ENCODE assay signal across 11 cellular contexts in the genomic region with DNA sequence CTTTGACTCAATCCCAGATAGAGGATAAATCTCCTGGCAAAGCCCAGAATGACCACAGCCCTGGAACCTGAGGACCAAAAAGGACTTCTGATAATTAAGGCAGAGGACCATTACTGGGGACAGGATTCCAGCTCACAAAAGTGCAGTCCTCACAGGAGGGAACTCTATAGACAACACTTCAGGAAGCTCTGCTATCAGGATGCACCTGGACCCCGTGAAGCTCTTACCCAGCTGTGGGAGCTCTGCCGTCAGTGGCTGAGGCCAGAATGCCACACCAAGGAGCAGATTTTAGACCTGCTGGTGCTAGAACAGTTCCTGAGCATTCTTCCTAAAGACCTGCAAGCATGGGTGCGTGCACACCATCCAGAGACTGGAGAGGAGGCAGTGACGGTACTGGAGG. TPM values are rescaled to one million over a fixed set of nuclear protein-coding genes. Genes with fewer than 3 reads are reported as not detected.
A peak's percentile ranks its signal among the peaks of the same experiment; 100 is the strongest.
DNase-seq lines count a peak whose midpoint lies in the region; ATAC-seq and TF ChIP-seq lines count a peak whose summit lies in the region.
"Had no signal": no experiment of that assay in that cellular context is flagged by ENCODE, and none has a peak within 500 bp of the region (broad histone marks: within the 10 kb centered on the region; RNA-seq: fewer than 3 reads in every experiment).

No MANE protein-coding gene starts in this region.

- no peak overlapping the region for H2AFZ ChIP-seq in KMS-11 (ENCODE audit: low read depth)
- no peak overlapping the region for H2AFZ ChIP-seq in neuron (ENCODE audit: low read depth, low read length)

- no peak overlapping the region for H3K27ac ChIP-seq in KMS-11

- H3K4me3 Mint-ChIP-seq in central memory CD8-positive, alpha-beta T cell, result peak overlapping the region; percentile 88

- peak overlapping the region; percentile 46; the same call in 1 of the 2 replicates for H3K4me2 ChIP-seq in KMS-11

- H3K27me3 ChIP-seq in GM06990 (replicated peaks; ENCODE audit: control insufficient read depth, insufficient read depth, low read length) (no peaks in the 10 kb centered on the region), KMS-11 (ENCODE audit: insufficient read depth, low read depth) (no peaks in the 10 kb centered on the region), neuron (ENCODE audit: insufficient read depth, low read length) (no peaks in the 10 kb centered on the region)
- H3K27me3 ChIP-seq: tibial artery had no signal

- peaks cover 45% of the 10 kb centered on the region for H3K4me1 Mint-ChIP-seq in central memory CD8-positive, alpha-beta T cell

- no peaks in the 10 kb centered on the region for H3K9me3 Mint-ChIP-seq in central memory CD8-positive, alpha-beta T cell

- H3K4me3 ChIP-seq in GM06990 (replicated peaks; ENCODE audit: low read depth, low read length) (peak overlapping the region; percentile 92; the same call in 1 of the 2 replicates), KMS-11 (IDR thresholded peaks at IDR 0.05; ENCODE audit: insufficient read depth, low read depth, low read length) (no peak overlapping the region), neuron (ENCODE audit: low read length) (peak overlapping the region; percentile 97)

- no peaks in the 10 kb centered on the region for H3K79me2 ChIP-seq in KMS-11 (ENCODE audit: insufficient read depth, low read depth)

- no peak for DNase-seq in GM06990 (ENCODE audit: extremely low read depth, insufficient read length)
- no peak for DNase-seq in central memory CD8-positive, alpha-beta T cell (ENCODE audit: low spot score in 2 of 2)
- DNase-seq in NCI-H2081 treated with DMSO at 0.1 percent for 48 hours (lab: John Stamatoyannopoulos, UW), result no peak
- no peak for DNase-seq in omental fat pad (ENCODE audit: low spot score)
- DNase-seq in 8988T, result no peak
- DNase-seq: activated effector memory CD4-positive, alpha-beta T cell treated with Interleukin-2 at 50 U/mL for 16 hours; NCI-H146; tibial artery had no signal

- H3K36me3 Mint-ChIP-seq in central memory CD8-positive, alpha-beta T cell (ENCODE audit: insufficient read depth), result peaks cover 40% of the 10 kb centered on the region

- no peaks in the 10 kb centered on the region for H3K27me3 Mint-ChIP-seq in central memory CD8-positive, alpha-beta T cell

- TF ChIP-seq CTCF in GM06990 (IDR thresholded peaks at IDR 0.05; ENCODE audit: insufficient read depth, low read length, poor library complexity, severe bottlenecking) (no peak), KMS-11 (conservative IDR thresholded peaks at IDR 0.05; ENCODE audit: low read depth, low read length) (no peak), omental fat pad (IDR thresholded peaks at IDR 0.05) (no peak)

- H3K27ac Mint-ChIP-seq in central memory CD8-positive, alpha-beta T cell (ENCODE audit: low read depth), result peak overlapping the region; percentile 91

- H3K4me1 ChIP-seq in KMS-11 (ENCODE audit: low read depth, poor library complexity, severe bottlenecking), result peaks cover 12% of the 10 kb centered on the region
- peaks cover 21% of the 10 kb centered on the region for H3K4me1 ChIP-seq in neuron (ENCODE audit: insufficient read depth, low read length)

- peak; percentile 5 for ATAC-seq in central memory CD8-positive, alpha-beta T cell (replicated peaks; ENCODE audit: extremely low read depth, poor library complexity, severe bottlenecking)
- ATAC-seq in GM19395 (IDR thresholded peaks at IDR 0.05; ENCODE audit: unreplicated experiment) (no peak), omental fat pad (ENCODE audit: low FRiP score) (no peak)

- no peaks in the 10 kb centered on the region for H3K9me3 ChIP-seq in neuron (ENCODE audit: low read length)
- H3K9me3 ChIP-seq: tibial artery had no signal

- no peak overlapping the region for H3K9ac ChIP-seq in KMS-11

- H3K36me3 ChIP-seq in GM06990 (ENCODE audit: control insufficient read depth, insufficient read depth, low read length) (peaks cover 3% of the 10 kb centered on the region), KMS-11 (ENCODE audit: insufficient read depth) (peaks cover 4% of the 10 kb centered on the region; the same call in 1 of the 2 replicates), neuron (ENCODE audit: insufficient read depth, low read length) (peaks cover 65% of the 10 kb centered on the region)

- no peaks in the 10 kb centered on the region for H4K20me1 ChIP-seq in KMS-11 (ENCODE audit: insufficient read depth)

RNA-seq across cellular contexts. Expression of a gene that starts 1.0 kb away (rescaled TPM):
- total RNA-seq in omental fat pad, result 1 to 10 TPM; 2.8 to 6.0 (median 3.5) TPM

RNA-seq across cellular contexts. Expression of a gene that starts 16.3 kb away (rescaled TPM):
- 10 to 100 TPM; 16.0 to 27.7 (median 17.2) TPM for total RNA-seq in omental fat pad

RNA-seq across cellular contexts. Expression of a gene that starts 45.0 kb away (rescaled TPM):
- total RNA-seq in omental fat pad, result 1 to 10 TPM in 1 of 4 donors, under 1 TPM in 2, not detected in 1; 0.38 to 1.4 (median 0.72) TPM
